Comparison of ENCODE assay signal across 23 cellular contexts in genomic region chr1:211114446-211114845, GRCh38. TPM values are rescaled to one million over a fixed set of nuclear protein-coding genes. Genes with fewer than 3 reads are reported as not detected.
DNase-seq lines count a peak whose midpoint lies in the region; ATAC-seq and TF ChIP-seq lines count a peak whose summit lies in the region.
"Had no signal": no experiment of that assay in that cellular context is flagged by ENCODE, and none has a peak within 500 bp of the region (broad histone marks: within the 10 kb centered on the region; RNA-seq: fewer than 3 reads in every experiment).

No MANE protein-coding gene starts in this region.

- DNase-seq in T47D (ENCODE audit: low read depth in 1 of 2, low spot score in 1 of 2) (peak; percentile 46 to 99), breast epithelium (ENCODE audit: low spot score in 2 of 2) (no peak), cerebellar cortex (ENCODE audit: low spot score) (peak; percentile 92), cerebellum (ENCODE audit: low spot score) (peak; percentile 81), GM13977 (ENCODE audit: low spot score) (no peak)
- DNase-seq: 8988T; ACHN; BE2C; CD4-positive, alpha-beta memory T cell; CD4-positive, CD25-positive, alpha-beta regulatory T cell; CD8-positive, alpha-beta memory T cell; COR-L47; DMS 273 treated with DMSO at 0.1 percent for 48 hours; DMS153; DMS53; DMS79; DND-41; EL; GF-D8 had no signal

- no peaks in the 10 kb centered on the region for H3K4me1 ChIP-seq in breast epithelium
- H3K4me1 ChIP-seq: BE2C, BLaER1 had no signal

- H3K4me3 ChIP-seq in breast epithelium = no peak overlapping the region
- H3K4me3 ChIP-seq: BLaER1, GM12878 had no signal

- intact Hi-C loops in breast epithelium (cut with DNase I; ENCODE audit: low total_unique reads) = no loop called here

- TF ChIP-seq POLR2A in breast epithelium (IDR thresholded peaks at IDR 0.05) = no peak

- ATAC-seq in GM21737 (IDR thresholded peaks at IDR 0.05; ENCODE audit: unreplicated experiment) = no peak
- ATAC-seq: GM12878 had no signal

- H3K27ac ChIP-seq in breast epithelium = no peak overlapping the region
- H3K27ac ChIP-seq: BLaER1 had no signal

- H3K9me3 ChIP-seq in breast epithelium = no peaks in the 10 kb centered on the region
- H3K9me3 ChIP-seq: BE2C, BLaER1 had no signal

- no peaks in the 10 kb centered on the region for H3K36me3 ChIP-seq in breast epithelium
- H3K36me3 ChIP-seq: BE2C, BLaER1 had no signal

- TF ChIP-seq CTCF in breast epithelium (IDR thresholded peaks at IDR 0.05) (no peak), GM13977 (IDR thresholded peaks at IDR 0.05; ENCODE audit: extremely low read depth, insufficient read depth, missing control alignments) (no peak)

- in situ Hi-C loops in T47D (cut with HindIII; ENCODE audit: low pct_unique_long_range_greater_than_20kb, low sequenced_read_pairs) = no loop called here
- in situ Hi-C loops in GM13977 (cut with MboI; ENCODE audit: low pct_unique_long_range_greater_than_20kb, low sequenced_read_pairs, unreplicated experiment) = no loop called here

- no peaks in the 10 kb centered on the region for H3K27me3 ChIP-seq in breast epithelium
- H3K27me3 ChIP-seq: BLaER1 had no signal

RNA-seq across cellular contexts. Expression of gene KCNH1, which starts 19.5 kb away (rescaled TPM):
- 1 to 10 TPM in 1 of 3 donors, under 1 TPM in 1, not detected in 1; 0.32 to 1.3 TPM for total RNA-seq in breast epithelium
- 12.1 TPM for total RNA-seq in cerebellum
- total RNA-seq: A673; CD4-positive, alpha-beta memory T cell; CD4-positive, CD25-positive, alpha-beta regulatory T cell; CD8-positive, alpha-beta memory T cell; GM12878 had no signal

Comparison
In these comparisons a context has a peak if more than half of its experiments do, and no peak if none do; other contexts are left out.
1. DNase-seq: peak in T47D (2 of 2), cerebellar cortex (single experiment) and cerebellum (single experiment); none in breast epithelium (0 of 2) and GM13977 (single experiment).